ENCODE assay signal across 20 cellular contexts in genomic region chr5:173768267-173768806, GRCh38.
DNase-seq lines count a peak whose midpoint lies in the region; ATAC-seq and TF ChIP-seq lines count a peak whose summit lies in the region.
"Had no signal": no experiment of that assay in that cellular context is flagged by ENCODE, and none has a peak within 500 bp of the region (broad histone marks: within the 10 kb centered on the region; RNA-seq: fewer than 3 reads in every experiment).

No MANE protein-coding gene starts in this region.

- H3K27me3 ChIP-seq in hepatocyte (no peaks in the 10 kb centered on the region), MM.1S (replicated peaks; ENCODE audit: insufficient read depth, low read length) (no peaks in the 10 kb centered on the region)
- H3K27me3 ChIP-seq: BE2C had no signal

- H3K4me2 ChIP-seq in hepatocyte (no peak overlapping the region), MM.1S (ENCODE audit: low read depth, low read length) (no peak overlapping the region)
- H3K4me2 ChIP-seq: SK-N-SH had no signal

- TF ChIP-seq CTCF in RWPE1 (conservative IDR thresholded peaks at IDR 0.05; ENCODE audit: low read depth) (no peak), hepatocyte (IDR thresholded peaks at IDR 0.05; ENCODE audit: poor library complexity) (no peak), MM.1S (IDR thresholded peaks at IDR 0.05; ENCODE audit: low read length) (no peak)

- H3K9me3 ChIP-seq in hepatocyte (ENCODE audit: low read depth): no peaks in the 10 kb centered on the region
- no peaks in the 10 kb centered on the region for H3K9me3 ChIP-seq in MM.1S (replicated peaks; ENCODE audit: insufficient read depth, low read length)
- H3K9me3 ChIP-seq: BE2C, SK-N-SH had no signal

- no peaks in the 10 kb centered on the region for H3K36me3 ChIP-seq in hepatocyte (replicated peaks; ENCODE audit: insufficient read depth, low read depth)
- H3K36me3 ChIP-seq in MM.1S (replicated peaks; ENCODE audit: insufficient read depth, low read length): no peaks in the 10 kb centered on the region
- H3K36me3 ChIP-seq: BE2C had no signal

- no peaks in the 10 kb centered on the region for H3K9me3 Mint-ChIP-seq in activated CD4-positive, alpha-beta T cell treated with anti-CD3 and anti-CD28 coated beads, Interleukin-2, amount 10 ng/mL, durations not matched to agents 7 days and 5 days
- H3K9me3 Mint-ChIP-seq: CD8-positive, alpha-beta T cell had no signal

- no peaks in the 10 kb centered on the region for H4K20me1 ChIP-seq in hepatocyte (ENCODE audit: insufficient read depth, poor library complexity, severe bottlenecking)
- no peaks in the 10 kb centered on the region for H4K20me1 ChIP-seq in MM.1S (ENCODE audit: insufficient read depth, low read length)

- peaks cover 34% of the 10 kb centered on the region for H3K4me1 ChIP-seq in hepatocyte (ENCODE audit: insufficient read depth)
- H3K4me1 ChIP-seq in MM.1S (ENCODE audit: low read length): no peaks in the 10 kb centered on the region

- H3K4me1 Mint-ChIP-seq in activated CD4-positive, alpha-beta T cell treated with anti-CD3 and anti-CD28 coated beads, Interleukin-2, amount 10 ng/mL, durations not matched to agents 7 days and 5 days: no peaks in the 10 kb centered on the region

- H3K27ac ChIP-seq in RWPE1 (peak overlapping the region; percentile 87), hepatocyte (peak overlapping the region; percentile 34), MM.1S (ENCODE audit: low read length) (no peak overlapping the region)

- CTCF ChIA-PET in RWPE1 (lab: Yijun Ruan, JAX): no interaction called here
- CTCF ChIA-PET in activated CD4-positive, alpha-beta T cell treated with anti-CD3 and anti-CD28 coated beads, Interleukin-2, amount 10 ng/mL, durations not matched to agents 7 days and 5 days (lab: Charles Lee): no interaction called here

- H3K4me3 Mint-ChIP-seq in activated CD4-positive, alpha-beta T cell treated with anti-CD3 and anti-CD28 coated beads, Interleukin-2, amount 10 ng/mL, durations not matched to agents 7 days and 5 days: no peak overlapping the region
- H3K4me3 Mint-ChIP-seq: CD8-positive, alpha-beta T cell had no signal

- H3K4me3 ChIP-seq in hepatocyte: no peak overlapping the region
- H3K4me3 ChIP-seq in MM.1S (ENCODE audit: low read length): no peak overlapping the region
- H3K4me3 ChIP-seq: GM12878 had no signal

- no peak overlapping the region for H2AFZ ChIP-seq in hepatocyte
- no peak overlapping the region for H2AFZ ChIP-seq in MM.1S (ENCODE audit: low read length)

- H3K36me3 Mint-ChIP-seq in activated CD4-positive, alpha-beta T cell treated with anti-CD3 and anti-CD28 coated beads, Interleukin-2, amount 10 ng/mL, durations not matched to agents 7 days and 5 days (ENCODE audit: low read depth): no peaks in the 10 kb centered on the region
- H3K36me3 Mint-ChIP-seq: CD8-positive, alpha-beta T cell had no signal

- H3K79me2 ChIP-seq in hepatocyte (no peaks in the 10 kb centered on the region), MM.1S (ENCODE audit: low read length) (no peaks in the 10 kb centered on the region)

- POLR2A ChIA-PET in RWPE1 (lab: Yijun Ruan, JAX; ENCODE audit: low non-redundant PET): no interaction called here
- POLR2A ChIA-PET in activated CD4-positive, alpha-beta T cell treated with anti-CD3 and anti-CD28 coated beads, Interleukin-2, amount 10 ng/mL, durations not matched to agents 7 days and 5 days (lab: Charles Lee): no interaction called here

- no peak overlapping the region for H3K27ac Mint-ChIP-seq in activated CD4-positive, alpha-beta T cell treated with anti-CD3 and anti-CD28 coated beads, Interleukin-2, amount 10 ng/mL, durations not matched to agents 7 days and 5 days
- H3K27ac Mint-ChIP-seq: CD8-positive, alpha-beta T cell had no signal

- no peak overlapping the region for H3K9ac ChIP-seq in MM.1S (ENCODE audit: low read length)
- H3K9ac ChIP-seq: SK-N-SH had no signal

- no peaks in the 10 kb centered on the region for H3K9me2 ChIP-seq in hepatocyte (replicated peaks; ENCODE audit: insufficient read depth)
- H3K9me2 ChIP-seq in MM.1S (replicated peaks; ENCODE audit: insufficient read depth, low read length): no peaks in the 10 kb centered on the region
- H3K9me2 ChIP-seq: SK-N-SH had no signal

- H3K27me3 Mint-ChIP-seq in activated CD4-positive, alpha-beta T cell treated with anti-CD3 and anti-CD28 coated beads, Interleukin-2, amount 10 ng/mL, durations not matched to agents 7 days and 5 days: no peaks in the 10 kb centered on the region

- peak; percentile 46 for DNase-seq in NCI-H1694 (lab: John Stamatoyannopoulos, UW)
- DNase-seq in RWPE1 (ENCODE audit: low spot score): no peak
- DNase-seq in hepatocyte (ENCODE audit: low spot score): no peak
- peak; percentile 43 for DNase-seq in posterior vena cava (ENCODE audit: low spot score)
- DNase-seq in activated CD4-positive, alpha-beta T cell treated with anti-CD3 and anti-CD28 coated beads, Interleukin-2, amount 10 ng/mL, durations not matched to agents 7 days and 5 days: no peak
- DNase-seq in SW 1271 (lab: John Stamatoyannopoulos, UW): no peak
- no peak for DNase-seq in MM.1S
- DNase-seq: BE2C; CD8-positive, alpha-beta T cell; GDM1; HCEC 1CT; KBM-7; NCI-H146; NCI-H2107; NCI-H2227 treated with DMSO at 0.1 percent for 48 hours; SHP77; SK-N-SH had no signal

- intact Hi-C loops in posterior vena cava (cut with DNase I): no loop called here

- 88% methylated on average over 5 of the region's 5 CpGs for WGBS in hepatocyte (ENCODE audit: low lambda C conversion rate, missing lambda C conversion rate)

- H3F3A ChIP-seq in MM.1S (ENCODE audit: insufficient read depth, low read length): no peaks in the 10 kb centered on the region

- ATAC-seq in HG03135 (IDR thresholded peaks at IDR 0.05; ENCODE audit: unreplicated experiment): no peak
- ATAC-seq: CD8-positive, alpha-beta T cell; GM12878; Panc1 had no signal

Comparison
In these comparisons a context has a peak if more than half of its experiments do, and no peak if none do; other contexts are left out.
1. DNase-seq: peak in NCI-H1694 (single experiment) and posterior vena cava (single experiment); none in RWPE1 (single experiment), hepatocyte (single experiment), activated CD4-positive, alpha-beta T cell treated with anti-CD3 and anti-CD28 coated beads, Interleukin-2, amount 10 ng/mL, durations not matched to agents 7 days and 5 days (single experiment), SW 1271 (0 of 2) and MM.1S (single experiment).